ENCODE assay signal across 8 cellular contexts in genomic region chr11:111298466-111299110, GRCh38. TPM values are rescaled to one million over a fixed set of nuclear protein-coding genes. Genes with fewer than 3 reads are reported as not detected.
DNase-seq lines count a peak whose midpoint lies in the region; ATAC-seq, FAIRE-seq and TF ChIP-seq lines count a peak whose summit lies in the region.

A gene with protein sequence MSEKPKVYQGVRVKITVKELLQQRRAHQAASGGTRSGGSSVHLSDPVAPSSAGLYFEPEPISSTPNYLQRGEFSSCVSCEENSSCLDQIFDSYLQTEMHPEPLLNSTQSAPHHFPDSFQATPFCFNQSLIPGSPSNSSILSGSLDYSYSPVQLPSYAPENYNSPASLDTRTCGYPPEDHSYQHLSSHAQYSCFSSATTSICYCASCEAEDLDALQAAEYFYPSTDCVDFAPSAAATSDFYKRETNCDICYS (plus strand): TSS chr11:111298546. CDS start chr11:111298582, 36 bp downstream.

- H3K9me3 ChIP-seq in kidney (ENCODE audit: control insufficient read depth in 1 of 2, low read length in 2 of 2) (no peaks in the 10 kb centered on the region), suprapubic skin (no peaks in the 10 kb centered on the region)

- CTCF ChIA-PET in RWPE1 (lab: Yijun Ruan, JAX) = interaction anchor here (0.6 to 1.5 kb wide), 10 partner anchors 8 to 149 kb away, joined by 3 to 6 read pairs (median 4); no protein-coding TSS in a partner anchor

- no peak within 1 kb of the TSS for H3K27ac Mint-ChIP-seq in activated T-cell treated with anti-CD3 and anti-CD28 coated beads, Interleukin-2, amount 50 U/mL, for 72 hours
- H3K27ac Mint-ChIP-seq in activated naive CD8-positive, alpha-beta T cell treated with anti-CD3 and anti-CD28 coated beads, Interleukin-2, amount 10 ng/mL, durations not matched to agents 7 days and 5 days = no peak within 1 kb of the TSS

- H3K27me3 ChIP-seq in suprapubic skin = peaks cover 25% of the 10 kb centered on the region

- H3K27ac ChIP-seq in kidney (ENCODE audit: low read depth in 2 of 2, low read length in 2 of 2) = peak within 1 kb of the TSS; percentile 91 to 92
- H3K27ac ChIP-seq in suprapubic skin = peak within 1 kb of the TSS; percentile 77
- no peak within 1 kb of the TSS for H3K27ac ChIP-seq in RWPE1

- TF ChIP-seq EP300 in suprapubic skin (IDR thresholded peaks at IDR 0.05) = no peak

- H3K9ac ChIP-seq in kidney (ENCODE audit: low read length in 2 of 2) = peak within 1 kb of the TSS; percentile 55 to 80

- TF ChIP-seq POLR2A in suprapubic skin (IDR thresholded peaks at IDR 0.05) = no peak

- H3K4me1 Mint-ChIP-seq in activated T-cell treated with anti-CD3 and anti-CD28 coated beads, Interleukin-2, amount 50 U/mL, for 72 hours (ENCODE audit: low read depth) = no peaks in the 10 kb centered on the region
- H3K4me1 Mint-ChIP-seq in activated naive CD8-positive, alpha-beta T cell treated with anti-CD3 and anti-CD28 coated beads, Interleukin-2, amount 10 ng/mL, durations not matched to agents 7 days and 5 days = peaks cover 2% of the 10 kb centered on the region

- intact Hi-C loops in kidney (cut with DNase I) = no loop called here

- H3K36me3 Mint-ChIP-seq in activated T-cell treated with anti-CD3 and anti-CD28 coated beads, Interleukin-2, amount 50 U/mL, for 72 hours (ENCODE audit: insufficient read depth in 2 of 2) = no peaks in the 10 kb centered on the region
- H3K36me3 Mint-ChIP-seq in activated naive CD8-positive, alpha-beta T cell treated with anti-CD3 and anti-CD28 coated beads, Interleukin-2, amount 10 ng/mL, durations not matched to agents 7 days and 5 days = no peaks in the 10 kb centered on the region

- H3K4me1 ChIP-seq in kidney (ENCODE audit: control insufficient read depth in 1 of 2, insufficient read depth in 1 of 2, low read depth in 1 of 2, low read length in 2 of 2) (peaks cover 4% of the 10 kb centered on the region in 2 donors), suprapubic skin (peaks cover 40% of the 10 kb centered on the region)

- no peaks in the 10 kb centered on the region for H3K9me3 Mint-ChIP-seq in activated T-cell treated with anti-CD3 and anti-CD28 coated beads, Interleukin-2, amount 50 U/mL, for 72 hours
- no peaks in the 10 kb centered on the region for H3K9me3 Mint-ChIP-seq in activated naive CD8-positive, alpha-beta T cell treated with anti-CD3 and anti-CD28 coated beads, Interleukin-2, amount 10 ng/mL, durations not matched to agents 7 days and 5 days

- no peaks in the 10 kb centered on the region for H3K36me3 ChIP-seq in kidney (ENCODE audit: control insufficient read depth in 1 of 2, insufficient read depth in 2 of 2, low read length in 2 of 2)
- H3K36me3 ChIP-seq in suprapubic skin = no peaks in the 10 kb centered on the region

- H3K4me3 ChIP-seq in kidney (ENCODE audit: low read length in 2 of 2) = peak within 1 kb of the TSS; percentile 43 to 67
- H3K4me3 ChIP-seq in suprapubic skin = peak within 1 kb of the TSS; percentile 59

- POLR2A ChIA-PET in activated naive CD8-positive, alpha-beta T cell treated with anti-CD3 and anti-CD28 coated beads, Interleukin-2, amount 10 ng/mL, durations not matched to agents 7 days and 5 days (lab: Charles Lee) = no interaction called here
- POLR2A ChIA-PET in RWPE1 (lab: Yijun Ruan, JAX; ENCODE audit: low non-redundant PET) = interaction anchor here (0.5 kb wide), 1 partner anchor 867 kb away, joined by 5 read pairs; no protein-coding TSS in a partner anchor

- no peak for FAIRE-seq in kidney (lab: Jason Lieb, UNC)

- H3K4me3 Mint-ChIP-seq in activated T-cell treated with anti-CD3 and anti-CD28 coated beads, Interleukin-2, amount 50 U/mL, for 72 hours = peak within 1 kb of the TSS; percentile 52 to 65
- peak within 1 kb of the TSS; percentile 3 for H3K4me3 Mint-ChIP-seq in activated naive CD8-positive, alpha-beta T cell treated with anti-CD3 and anti-CD28 coated beads, Interleukin-2, amount 10 ng/mL, durations not matched to agents 7 days and 5 days

- DNase-seq in activated T-cell treated with anti-CD3 and anti-CD28 coated beads, Interleukin-2, amount 50 U/mL, for 72 hours = no peak
- DNase-seq in activated T-cell treated with anti-CD3 and anti-CD28 coated beads, Interleukin-2, amount 50 U/mL, for 1 hour = no peak
- DNase-seq in activated naive CD8-positive, alpha-beta T cell treated with anti-CD3 and anti-CD28 coated beads, Interleukin-2, amount 10 ng/mL, durations not matched to agents 7 days and 5 days = peak; percentile 35
- peak; percentile 74 for DNase-seq in kidney
- DNase-seq in suprapubic skin (ENCODE audit: low spot score in 2 of 2) = peak in 1 of 2 donors; percentile 64
- no peak for DNase-seq in stimulated activated CD8-positive, alpha-beta memory T cell treated with anti-CD3 and anti-CD28 coated beads, Interleukin-4, amount 100 ng/mL, for 48 hours
- DNase-seq in germinal center (ENCODE audit: low spot score) = no peak
- DNase-seq in RWPE1 (ENCODE audit: low spot score) = no peak

- H3K27me3 Mint-ChIP-seq in activated T-cell treated with anti-CD3 and anti-CD28 coated beads, Interleukin-2, amount 50 U/mL, for 72 hours (ENCODE audit: low read depth) = peaks cover 42% of the 10 kb centered on the region
- H3K27me3 Mint-ChIP-seq in activated naive CD8-positive, alpha-beta T cell treated with anti-CD3 and anti-CD28 coated beads, Interleukin-2, amount 10 ng/mL, durations not matched to agents 7 days and 5 days = peaks cover 63% of the 10 kb centered on the region

- 13% methylated on average over 21 of the region's 57 CpGs for WGBS in suprapubic skin

- peak; percentile 41 to 43 for ATAC-seq in activated T-cell treated with anti-CD3 and anti-CD28 coated beads, Interleukin-2, amount 50 U/mL, for 72 hours (replicated peaks in 1 of 2)
- ATAC-seq in activated naive CD8-positive, alpha-beta T cell treated with anti-CD3 and anti-CD28 coated beads, Interleukin-2, amount 10 ng/mL, durations not matched to agents 7 days and 5 days (ENCODE audit: low read depth) = peak; percentile 37

- TF ChIP-seq CTCF in kidney (IDR thresholded peaks at IDR 0.05; ENCODE audit: borderline replicate concordance, extremely low read depth, insufficient read depth) = no peak
- no peak for TF ChIP-seq CTCF in suprapubic skin (IDR thresholded peaks at IDR 0.05)
- TF ChIP-seq CTCF in RWPE1 (conservative IDR thresholded peaks at IDR 0.05; ENCODE audit: low read depth) = no peak

RNA-seq across cellular contexts. Expression of the gene that starts here (rescaled TPM):
- total RNA-seq in activated T-cell treated with anti-CD3 and anti-CD28 coated beads, Interleukin-2, amount 50 U/mL, for 72 hours = under 1 TPM in 1 of 2 donors, not detected in 1; 0.32 TPM
- not detected for total RNA-seq in activated naive CD8-positive, alpha-beta T cell treated with anti-CD3 and anti-CD28 coated beads, Interleukin-2, amount 10 ng/mL, durations not matched to agents 7 days and 5 days
- total RNA-seq in kidney (4.3 TPM), suprapubic skin (under 1 TPM in 1 of 4 donors, not detected in 3; 0.89 TPM)
- 4.9 TPM for polyA plus RNA-seq in kidney (ENCODE audit: insufficient read depth, low read depth, low replicate concordance)

Comparison
In these comparisons a context has a peak if more than half of its experiments do, and no peak if none do; other contexts are left out.
1. Peak in ATAC-seq in activated T-cell treated with anti-CD3 and anti-CD28 coated beads, Interleukin-2, amount 50 U/mL, for 72 hours; RNA of the gene not detected or under 1 TPM.
2. Peak in DNase-seq and ATAC-seq in activated naive CD8-positive, alpha-beta T cell treated with anti-CD3 and anti-CD28 coated beads, Interleukin-2, amount 10 ng/mL, durations not matched to agents 7 days and 5 days; RNA of the gene not detected or under 1 TPM.